In the genomic region with DNA sequence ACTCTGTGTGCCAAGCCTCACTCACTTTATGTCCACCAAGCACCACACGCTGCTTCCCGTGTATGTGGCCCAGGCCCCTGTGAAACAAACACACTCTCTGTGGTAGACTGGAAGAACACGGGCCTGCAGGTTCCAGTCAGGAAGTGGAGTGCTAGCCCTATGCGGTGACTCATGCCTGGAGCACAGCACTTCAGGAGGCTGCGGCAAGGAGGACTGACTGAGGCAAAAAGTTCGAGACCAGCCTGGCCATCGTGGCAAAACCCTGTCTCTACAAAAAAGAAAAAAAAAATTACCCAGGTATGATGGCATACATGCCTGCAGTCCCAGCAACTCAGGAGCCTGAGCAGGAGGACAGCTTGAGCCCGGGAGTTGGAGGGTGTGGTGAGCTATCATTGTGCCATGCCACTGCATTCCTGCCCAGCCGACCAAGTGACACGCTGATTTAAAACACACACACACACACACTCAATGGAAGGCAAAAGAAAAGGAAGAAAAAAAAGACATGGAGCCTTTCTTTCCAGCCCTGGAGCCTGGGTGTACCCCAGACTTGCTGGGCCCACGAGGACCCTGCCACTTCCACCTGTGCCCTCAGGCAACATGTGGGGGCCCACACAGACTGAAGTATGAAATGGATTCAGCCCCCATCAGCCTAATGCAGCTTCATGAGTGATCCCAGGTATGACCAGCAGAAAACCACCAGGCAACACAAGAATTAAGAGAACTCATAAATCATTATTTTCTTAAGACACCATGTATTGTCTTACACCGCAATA, we compare ENCODE assay signal across 9 cellular contexts.
DNase-seq lines count a peak whose midpoint lies in the region; ATAC-seq, FAIRE-seq and TF ChIP-seq lines count a peak whose summit lies in the region.
"Had no signal": no experiment of that assay in that cellular context is flagged by ENCODE, and none has a peak within 500 bp of the region (broad histone marks: within the 10 kb centered on the region; RNA-seq: fewer than 3 reads in every experiment).

No MANE protein-coding gene starts in this region.

- H3K36me3 Mint-ChIP-seq in activated naive CD8-positive, alpha-beta T cell treated with anti-CD3 and anti-CD28 coated beads for 36 hours: peaks cover 42% of the 10 kb centered on the region

- no peak for TF ChIP-seq POLR2A in transverse colon (IDR thresholded peaks at IDR 0.05)

- H3K36me3 ChIP-seq in PC-9 (ENCODE audit: low read depth) (peaks cover 11% of the 10 kb centered on the region; the same call in 1 of the 2 replicates), keratinocyte (ENCODE audit: control insufficient read depth in 2 of 2, extremely low read depth in 1 of 2, insufficient read depth in 2 of 2, low read length in 2 of 2) (peaks cover 2 to 25% of the 10 kb centered on the region in 2 experiments), transverse colon (no peaks in the 10 kb centered on the region), WERI-Rb-1 (no peaks in the 10 kb centered on the region; the same call in 1 of the 2 replicates)

- TF ChIP-seq CTCF in PC-9 (conservative IDR thresholded peaks at IDR 0.05) (no peak), keratinocyte (optimal IDR thresholded peaks at IDR 0.05 in 1 of 3, IDR thresholded peaks at IDR 0.05 in 1 of 3, conservative IDR thresholded peaks at IDR 0.05 in 1 of 3; ENCODE audit: extremely low read depth in 1 of 3, insufficient read depth in 2 of 3, low read length in 3 of 3) (no peak), transverse colon (IDR thresholded peaks at IDR 0.05) (no peak), WERI-Rb-1 (IDR thresholded peaks at IDR 0.05; ENCODE audit: low read depth, low read length) (no peak)

- no peaks in the 10 kb centered on the region for H3K9me3 Mint-ChIP-seq in activated naive CD8-positive, alpha-beta T cell treated with anti-CD3 and anti-CD28 coated beads for 36 hours

- H3K9ac ChIP-seq in keratinocyte (ENCODE audit: control insufficient read depth, extremely low read depth, insufficient read depth, low read length): peak overlapping the region; percentile 55
- H3K9ac ChIP-seq: KMS-11 had no signal

- H4K20me1 ChIP-seq in PC-9 (ENCODE audit: insufficient read depth): peaks cover 100% of the 10 kb centered on the region
- peaks cover 32% of the 10 kb centered on the region for H4K20me1 ChIP-seq in keratinocyte (ENCODE audit: control insufficient read depth, extremely low read depth, insufficient read depth, low read length)

- TF ChIP-seq EP300 in transverse colon (IDR thresholded peaks at IDR 0.05; ENCODE audit: low read depth): no peak

- H3K4me3 Mint-ChIP-seq in activated naive CD8-positive, alpha-beta T cell treated with anti-CD3 and anti-CD28 coated beads for 36 hours: peak overlapping the region; percentile 5

- peak overlapping the region; percentile 55 for H3K27ac Mint-ChIP-seq in activated naive CD8-positive, alpha-beta T cell treated with anti-CD3 and anti-CD28 coated beads for 36 hours

- peaks cover 99% of the 10 kb centered on the region for H3K79me2 ChIP-seq in PC-9 (ENCODE audit: low read depth)
- H3K79me2 ChIP-seq in keratinocyte (ENCODE audit: control insufficient read depth, insufficient read depth, low read length): peaks cover 89% of the 10 kb centered on the region

- in situ Hi-C loops in transverse colon (cut with MboI; ENCODE audit: low pct_ligation_motif_present in 1 of 4, low pct_unique_long_range_greater_than_20kb in 1 of 4, low sequenced_read_pairs in 3 of 4): no loop called here

- peaks cover 83% of the 10 kb centered on the region for H3K4me1 Mint-ChIP-seq in activated naive CD8-positive, alpha-beta T cell treated with anti-CD3 and anti-CD28 coated beads for 36 hours

- H3K9me1 ChIP-seq in keratinocyte (ENCODE audit: control insufficient read depth, extremely low read depth, insufficient read depth, low read length): peaks cover 4% of the 10 kb centered on the region

- 23 to 49% methylated on average over 6 to 12 of the region's 12 CpGs for WGBS in transverse colon (ENCODE audit: low coverage in 1 of 2), 2 donors

- H3K27me3 ChIP-seq in PC-9 (ENCODE audit: insufficient read depth, low read depth) (no peaks in the 10 kb centered on the region), keratinocyte (ENCODE audit: control insufficient read depth, extremely low read depth, insufficient read depth, low read length) (no peaks in the 10 kb centered on the region), transverse colon (no peaks in the 10 kb centered on the region), WERI-Rb-1 (ENCODE audit: insufficient read depth, low read depth, severe bottlenecking) (no peaks in the 10 kb centered on the region)

- POLR2A ChIA-PET in PC-9 (lab: Charles Lee; ENCODE audit: unreplicated experiment): interaction anchor here (0.6 kb wide), 1 partner anchor 15 kb away, joined by 3 read pairs; no protein-coding TSS in a partner anchor

- no peak for ATAC-seq in GM21576 (IDR thresholded peaks at IDR 0.05; ENCODE audit: unreplicated experiment)

- H3K4me1 ChIP-seq in PC-9 (replicated peaks; ENCODE audit: insufficient read depth) (peaks cover 31% of the 10 kb centered on the region), keratinocyte (ENCODE audit: control insufficient read depth, extremely low read depth, insufficient read depth, low read length) (peaks cover 70% of the 10 kb centered on the region), transverse colon (peaks cover 27 to 75% (median 45%) of the 10 kb centered on the region in 4 donors)

- no TSS peak for BruUV-seq in PC-9 (replicated peaks; lab: Mats Ljungman, UMichigan)

- H3K4me3 ChIP-seq in PC-9 (no peak overlapping the region), keratinocyte (ENCODE audit: control insufficient read depth in 2 of 3, extremely low read depth in 1 of 3, insufficient read depth in 2 of 3, low read depth in 1 of 3, low read length in 3 of 3) (peak overlapping the region; percentile 35 to 76 (median 67)), transverse colon (no peak overlapping the region), WERI-Rb-1 (ENCODE audit: low read depth, low read length) (no peak overlapping the region)

- no peaks in the 10 kb centered on the region for H3K27me3 Mint-ChIP-seq in activated naive CD8-positive, alpha-beta T cell treated with anti-CD3 and anti-CD28 coated beads for 36 hours

- CTCF ChIA-PET in PC-9 (lab: Charles Lee): interaction anchor here (0.6 kb wide), 1 partner anchor 195 kb away, joined by 3 read pairs; no protein-coding TSS in a partner anchor

- DNase-seq in ELF-1 (ENCODE audit: low read depth, low spot score) (peak; percentile 66), PC-9 (peak; percentile 74 to 77), keratinocyte (ENCODE audit: low read depth, low spot score) (peak; percentile 64), transverse colon (peak; percentile 51), OCI-M1 (lab: John Stamatoyannopoulos, UW) (no peak), WERI-Rb-1 (no peak)
- peak; percentile 60 for DNase-seq in activated naive CD8-positive, alpha-beta T cell treated with anti-CD3 and anti-CD28 coated beads for 36 hours

- H2AFZ ChIP-seq in PC-9 (no peak overlapping the region), keratinocyte (ENCODE audit: control insufficient read depth, low read length) (no peak overlapping the region)

- intact Hi-C loops in PC-9 (cut with micrococcal nuclease; ENCODE audit: unreplicated experiment): loop anchor here (2.0 kb wide), 2 partner anchors 43 to 125 kb away; no protein-coding TSS in a partner anchor
- intact Hi-C loops in transverse colon (cut with DNase I; ENCODE audit: low total_unique reads): no loop called here

- dilution Hi-C loops in keratinocyte (cut with MboI; ENCODE audit: extremely low pct_ligation_motif_present, low sequenced_read_pairs): no loop called here

- no peaks in the 10 kb centered on the region for H3K9me2 ChIP-seq in PC-9 (ENCODE audit: insufficient read depth)

- H3F3A ChIP-seq in PC-9 (ENCODE audit: insufficient read depth, low read depth): peaks cover 56% of the 10 kb centered on the region

- H3K4me2 ChIP-seq in PC-9 (peak overlapping the region; percentile 48), keratinocyte (ENCODE audit: control insufficient read depth, extremely low read depth, insufficient read depth, low read depth, low read length) (peak overlapping the region; percentile 91)

- H3K27ac ChIP-seq in PC-9 (peak overlapping the region; percentile 30; the same call in 1 of the 2 replicates), keratinocyte (ENCODE audit: control insufficient read depth, insufficient read depth, low read length) (peak overlapping the region; percentile 75), transverse colon (peak overlapping the region in 1 of 4 donors; percentile 9), WERI-Rb-1 (no peak overlapping the region)

- peak; percentile 84 for FAIRE-seq in keratinocyte (lab: Jason Lieb, UNC)

- H3K9me3 ChIP-seq in PC-9 (ENCODE audit: insufficient read depth, low read depth) (no peaks in the 10 kb centered on the region), keratinocyte (ENCODE audit: control insufficient read depth, low read depth, low read length) (no peaks in the 10 kb centered on the region), transverse colon (no peaks in the 10 kb centered on the region), WERI-Rb-1 (ENCODE audit: severe bottlenecking) (no peaks in the 10 kb centered on the region)

Comparison
In these comparisons a context has a peak if more than half of its experiments do, and no peak if none do; other contexts are left out.
1. DNase-seq: peak in ELF-1 (single experiment), PC-9 (2 of 2), activated naive CD8-positive, alpha-beta T cell treated with anti-CD3 and anti-CD28 coated beads for 36 hours (single experiment), keratinocyte (single experiment) and transverse colon (single experiment); none in OCI-M1 (single experiment) and WERI-Rb-1 (single experiment).
2. H3K4me3 ChIP-seq: peak in keratinocyte (3 of 3); none in PC-9 (single experiment), transverse colon (0 of 4) and WERI-Rb-1 (single experiment).